In genomic region chr18:52607985-52608384, GRCh38 we compare ENCODE assay signal across 3 cellular contexts.
TF ChIP-seq lines count a peak whose summit lies in the region.

No MANE protein-coding gene starts in this region.

TF ChIP-seq in HepG2, 621 proteins besides CTCF, POLR2A, EP300 and RAD21:
- TF ChIP-seq ZBTB1 (CRISPR knock-in tag; IDR thresholded peaks at IDR 0.05; ENCODE audit: borderline replicate concordance) = no peak
- no peak for TF ChIP-seq ZNF30 (CRISPR knock-in tag; IDR thresholded peaks at IDR 0.05)
- TF ChIP-seq ATF3 (CRISPR knock-in tag; IDR thresholded peaks at IDR 0.05) = no peak
- TF ChIP-seq SMARCE1 (IDR thresholded peaks at IDR 0.05; ENCODE audit: borderline replicate concordance) = no peak
- TF ChIP-seq ISL2 (CRISPR knock-in tag; IDR thresholded peaks at IDR 0.05) = no peak
- no peak for TF ChIP-seq SPEN (CRISPR knock-in tag; IDR thresholded peaks at IDR 0.05; ENCODE audit: low read depth)
- no peak for TF ChIP-seq MZF1 (CRISPR knock-in tag; IDR thresholded peaks at IDR 0.05; ENCODE audit: borderline replicate concordance)
- no peak for TF ChIP-seq HHEX (CRISPR knock-in tag; IDR thresholded peaks at IDR 0.05)
- peak; percentile 68 for TF ChIP-seq MAFF (IDR thresholded peaks at IDR 0.05; ENCODE audit: low read depth, low read length)
- no peak for TF ChIP-seq CCDC6 (CRISPR knock-in tag; IDR thresholded peaks at IDR 0.05)
- peak; percentile 61 to 81; a peak in 3 of 4 replicates for TF ChIP-seq MAFK (conservative IDR thresholded peaks at IDR 0.05 in 1 of 2, IDR thresholded peaks at IDR 0.05 in 1 of 2; ENCODE audit: low read length in 2 of 2)
TF ChIP-seq in HepG2: peak in this region for 2.

TF ChIP-seq in A549, 52 proteins besides CTCF, POLR2A, EP300 and RAD21:
- TF ChIP-seq HOXB5 (CRISPR knock-in tag; IDR thresholded peaks at IDR 0.05) = no peak
- TF ChIP-seq MAFK (IDR thresholded peaks at IDR 0.05; ENCODE audit: partially characterized antibody) = peak; percentile 64
- TF ChIP-seq KDM5A (IDR thresholded peaks at IDR 0.05) = no peak
- TF ChIP-seq JUNB (IDR thresholded peaks at IDR 0.05) = no peak

TF ChIP-seq in IMR-90, 13 proteins besides CTCF, POLR2A, EP300 and RAD21 (continued from another document):
- TF ChIP-seq MAFK (IDR thresholded peaks at IDR 0.05; ENCODE audit: low read depth, low read length) (peak; percentile 68), FOS (IDR thresholded peaks at IDR 0.05; ENCODE audit: low read depth, low read length) (no peak), RFX5 (IDR thresholded peaks at IDR 0.05; ENCODE audit: low read depth, low read length) (no peak), CHD1 (IDR thresholded peaks at IDR 0.05; ENCODE audit: low read depth, low read length) (no peak)
TF ChIP-seq in IMR-90: peak in this region for 1.
